ENCODE assay signal across 11 cellular contexts in the genomic region with DNA sequence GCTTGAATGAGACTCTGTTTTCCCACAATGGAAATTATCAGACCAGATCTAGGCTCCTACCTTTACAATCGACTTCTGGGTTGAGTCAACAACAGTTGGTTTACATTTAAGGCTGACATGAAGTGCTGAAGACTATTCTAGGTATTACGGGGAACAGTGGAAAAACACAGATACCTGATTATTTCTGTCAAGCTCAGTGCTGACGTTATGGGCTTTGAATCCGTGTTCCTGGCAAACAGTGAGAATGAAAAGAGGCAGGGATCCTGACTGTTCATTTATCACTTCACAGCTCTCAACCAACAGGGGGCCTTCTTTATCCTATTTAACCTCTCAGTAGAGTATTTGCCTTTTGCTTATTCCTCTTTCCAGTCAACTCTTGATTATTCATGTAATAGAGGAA. TPM values are rescaled to one million over a fixed set of nuclear protein-coding genes. Genes with fewer than 3 reads are reported as not detected.
DNase-seq lines count a peak whose midpoint lies in the region; ATAC-seq, FAIRE-seq and TF ChIP-seq lines count a peak whose summit lies in the region.
"Had no signal": no experiment of that assay in that cellular context is flagged by ENCODE, and none has a peak within 500 bp of the region (broad histone marks: within the 10 kb centered on the region; RNA-seq: fewer than 3 reads in every experiment).

No MANE protein-coding gene starts in this region.

- intact Hi-C loops in pancreas (cut with DNase I), result no loop called here

- no peaks in the 10 kb centered on the region for H3K9me3 ChIP-seq in pancreas
- H3K9me3 ChIP-seq in MG63, result no peaks in the 10 kb centered on the region

- H3K27ac ChIP-seq in pancreas, result peak overlapping the region in 1 of 4 donors; percentile 45
- H3K27ac ChIP-seq: 22Rv1 had no signal

- H3K4me3 ChIP-seq in pancreas, result no peak overlapping the region
- no peak overlapping the region for H3K4me3 ChIP-seq in MG63

- TF ChIP-seq CTCF in pancreas (IDR thresholded peaks at IDR 0.05), result no peak

- WGBS in pancreas, 2 donors, result 20 to 31% methylated on average over 4 of the region's 4 CpGs

- peaks cover 0 to 6% (median 0%) of the 10 kb centered on the region in 3 donors for H3K4me1 ChIP-seq in pancreas

- FAIRE-seq in pancreas (lab: Jason Lieb, UNC), result no peak

- DNase-seq in DMS 273 (lab: John Stamatoyannopoulos, UW; ENCODE audit: unreplicated experiment) (peak; percentile 49), DMS 273 treated with DMSO at 0.1 percent for 48 hours (lab: John Stamatoyannopoulos, UW) (no peak), NCI-H446 treated with DMSO at 0.1 percent for 48 hours (lab: John Stamatoyannopoulos, UW) (peak; percentile 18), cerebellum (ENCODE audit: low spot score) (peak; percentile 7), pancreas (peak in 2 of 6 donors; percentile 5 to 20), inferior parietal cortex (ENCODE audit: extremely low spot score) (no peak), kidney tubule cell (ENCODE audit: low spot score) (no peak), MG63 (no peak)
- DNase-seq: activated CD8-positive, alpha-beta T cell treated with anti-CD3 and anti-CD28 coated beads for 36 hours; T-helper 2 cell had no signal

- ATAC-seq in pancreas, result peak; percentile 74 to 82 (median 80)
- ATAC-seq: activated CD8-positive, alpha-beta T cell treated with anti-CD3 and anti-CD28 coated beads for 36 hours had no signal

- H3K36me3 ChIP-seq in pancreas, result no peaks in the 10 kb centered on the region
- H3K36me3 ChIP-seq in MG63, result no peaks in the 10 kb centered on the region

- H3K27me3 ChIP-seq in pancreas (peaks cover 0 to 4% (median 0%) of the 10 kb centered on the region in 4 donors), MG63 (no peaks in the 10 kb centered on the region)

RNA-seq across cellular contexts. Expression of gene TMEM164, which starts 43.1 kb away (rescaled TPM):
- total RNA-seq in cerebellum (22.0 TPM), pancreas (10 to 100 TPM in 5 of 6 donors, 1 to 10 TPM in 1; 8.1 to 21.3 (median 13.0) TPM)
- 10 to 100 TPM in 1 of 2 donors, 1 to 10 TPM in 1; 7.3 to 11.1 TPM for polyA plus RNA-seq in pancreas
- 19.6 and 19.9 TPM in 2 replicates for total RNA-seq in MG63 (2014; rRNA removed; shearing (Covaris generic); ENCODE audit: low replicate concordance)

Comparison
In these comparisons a context has a peak if more than half of its experiments do, and no peak if none do; other contexts are left out.
1. DNase-seq: peak in DMS 273 (single experiment), NCI-H446 treated with DMSO at 0.1 percent for 48 hours (single experiment) and cerebellum (single experiment); none in DMS 273 treated with DMSO at 0.1 percent for 48 hours (single experiment), inferior parietal cortex (single experiment), kidney tubule cell (single experiment) and MG63 (single experiment).